9 cellular contexts compared by ENCODE assay signal in the genomic region with DNA sequence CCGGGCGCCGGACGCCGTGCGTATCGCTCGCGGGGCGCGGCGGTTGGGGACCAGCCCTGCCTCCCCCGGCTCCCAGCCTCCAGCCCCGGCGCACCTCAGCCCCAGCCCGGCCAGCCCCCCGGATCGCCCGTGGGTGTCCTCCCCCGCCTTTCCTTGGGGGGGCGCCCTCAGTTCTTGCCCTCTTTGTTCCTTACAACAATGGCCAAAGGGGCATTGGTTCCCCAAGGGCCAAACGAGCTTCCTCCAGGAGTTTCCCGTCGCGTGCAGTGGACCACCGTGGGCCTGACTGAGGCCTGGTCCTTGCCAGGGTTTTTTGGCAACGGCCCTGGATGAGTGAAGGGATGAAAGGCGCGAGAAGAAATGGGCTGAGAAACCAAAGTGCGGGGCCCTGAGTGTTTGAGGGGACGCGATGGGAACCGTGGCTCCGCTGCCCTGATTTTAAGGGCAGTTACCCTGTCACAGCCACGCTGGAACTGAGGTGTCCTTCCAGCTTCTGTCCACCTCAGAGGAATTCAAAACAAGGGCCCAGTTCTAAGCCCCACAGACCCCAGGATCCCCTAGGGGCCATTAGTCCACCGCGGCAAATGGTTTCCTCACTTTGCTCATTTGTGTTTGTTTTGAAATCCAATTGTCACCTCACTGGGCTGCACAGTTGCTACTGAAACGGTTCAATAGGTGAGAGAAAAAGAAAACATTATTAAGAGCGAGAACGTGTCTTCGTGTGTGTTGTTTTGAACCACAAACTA. TPM values are rescaled to one million over a fixed set of nuclear protein-coding genes. Genes with fewer than 3 reads are reported as not detected.
DNase-seq lines count a peak whose midpoint lies in the region; ATAC-seq, FAIRE-seq and TF ChIP-seq lines count a peak whose summit lies in the region.
"Had no signal": no experiment of that assay in that cellular context is flagged by ENCODE, and none has a peak within 500 bp of the region (broad histone marks: within the 10 kb centered on the region; RNA-seq: fewer than 3 reads in every experiment).

No MANE protein-coding gene starts in this region.

- H3K4me1 ChIP-seq in CD4-positive, alpha-beta memory T cell (ENCODE audit: insufficient read depth, low read length): no peaks in the 10 kb centered on the region

- H3K27me3 ChIP-seq in CD4-positive, alpha-beta memory T cell (ENCODE audit: insufficient read depth, low read length): peaks cover 16% of the 10 kb centered on the region

- TF ChIP-seq POLR2A in lower leg skin (IDR thresholded peaks at IDR 0.05): no peak

- no peak overlapping the region for H3K27ac ChIP-seq in CD4-positive, alpha-beta memory T cell (ENCODE audit: low read depth, low read length)

- no peak overlapping the region for H3K4me3 ChIP-seq in CD4-positive, alpha-beta memory T cell (ENCODE audit: low read length in 2 of 2)
- peak overlapping the region; percentile 65 to 82 for H3K4me3 ChIP-seq in cardiac fibroblast (replicated peaks in 1 of 2; ENCODE audit: low read depth in 2 of 2, low read length in 2 of 2)
- peak overlapping the region; percentile 48 for H3K4me3 ChIP-seq in lower leg skin (ENCODE audit: low read depth, poor library complexity, severe bottlenecking)

- H3K4me1 Mint-ChIP-seq in CD4-positive, alpha-beta memory T cell: peaks cover 4 to 17% (median 8%) of the 10 kb centered on the region in 4 donors

- CTCF ChIA-PET in CD4-positive, alpha-beta memory T cell (lab: Charles Lee; ENCODE audit: partially characterized antibody): interaction anchor here (0.6 kb wide), 1 partner anchor 122 kb away, joined by 3 read pairs; no protein-coding TSS in a partner anchor

- no peaks in the 10 kb centered on the region for H3K36me3 Mint-ChIP-seq in CD4-positive, alpha-beta memory T cell
- H3K36me3 Mint-ChIP-seq: naive thymus-derived CD8-positive, alpha-beta T cell had no signal

- POLR2A ChIA-PET in CD4-positive, alpha-beta memory T cell (lab: Charles Lee; ENCODE audit: partially characterized antibody): no interaction called here

- intact Hi-C loops in CD4-positive, alpha-beta memory T cell (cut with micrococcal nuclease): no loop called here
- intact Hi-C loops in lower leg skin (cut with DNase I; ENCODE audit: low total_unique reads): no loop called here

- FAIRE-seq in urothelium cell line (lab: Jason Lieb, UNC): peak; percentile 52

- peak overlapping the region in 1 of 7 donors; percentile 78 for H3K27ac Mint-ChIP-seq in CD4-positive, alpha-beta memory T cell
- H3K27ac Mint-ChIP-seq: naive thymus-derived CD8-positive, alpha-beta T cell had no signal

- no peaks in the 10 kb centered on the region for H3K9me3 Mint-ChIP-seq in CD4-positive, alpha-beta memory T cell
- H3K9me3 Mint-ChIP-seq: naive thymus-derived CD8-positive, alpha-beta T cell had no signal

- peaks cover 34 to 49% of the 10 kb centered on the region in 2 donors for H3K27me3 Mint-ChIP-seq in CD4-positive, alpha-beta memory T cell

- TF ChIP-seq CTCF in cardiac fibroblast (IDR thresholded peaks at IDR 0.05; ENCODE audit: low read depth, low read length): no peak
- no peak for TF ChIP-seq CTCF in lower leg skin (IDR thresholded peaks at IDR 0.05)

- DNase-seq in CD4-positive, alpha-beta memory T cell: no peak
- DNase-seq in HuH-7.5 (ENCODE audit: low spot score): peak; percentile 20
- DNase-seq in cardiac fibroblast (ENCODE audit: low read depth in 2 of 2): peak; percentile 16 to 22
- no peak for DNase-seq in lower leg skin (ENCODE audit: low spot score in 2 of 2)
- peak; percentile 78 for DNase-seq in urothelium cell line (ENCODE audit: low spot score)
- no peak for DNase-seq in middle frontal gyrus (ENCODE audit: extremely low spot score, low spot score)

- peak overlapping the region in 6 of 8 donors; percentile 18 to 53 (median 39) for H3K4me3 Mint-ChIP-seq in CD4-positive, alpha-beta memory T cell

- 22% methylated on average over 39 to 41 of the region's 41 CpGs for WGBS in lower leg skin, 2 donors

- ATAC-seq in HG03139 (IDR thresholded peaks at IDR 0.05; ENCODE audit: unreplicated experiment) (no peak), GM19395 (IDR thresholded peaks at IDR 0.05; ENCODE audit: unreplicated experiment) (no peak)
- ATAC-seq: naive thymus-derived CD8-positive, alpha-beta T cell had no signal

- no peaks in the 10 kb centered on the region for H3K36me3 ChIP-seq in CD4-positive, alpha-beta memory T cell (ENCODE audit: insufficient read depth, low read length)

- H3K9me3 ChIP-seq in CD4-positive, alpha-beta memory T cell (ENCODE audit: control insufficient read depth in 1 of 2, low read length in 2 of 2): no peaks in the 10 kb centered on the region

RNA-seq across cellular contexts. Expression of a gene that starts 1.4 kb away (rescaled TPM):
- total RNA-seq in CD4-positive, alpha-beta memory T cell: 1 to 10 TPM; 4.8 to 5.5 TPM
- polyA plus RNA-seq in CD4-positive, alpha-beta memory T cell: 1 to 10 TPM; 4.6 to 5.6 TPM
- 10 to 100 TPM; 11.0 to 15.4 (median 12.8) TPM for total RNA-seq in lower leg skin

Comparison
In these comparisons a context has a peak if more than half of its experiments do, and no peak if none do; other contexts are left out.
1. DNase-seq: peak in HuH-7.5 (single experiment), cardiac fibroblast (2 of 2) and urothelium cell line (single experiment); none in CD4-positive, alpha-beta memory T cell (0 of 5), lower leg skin (0 of 2) and middle frontal gyrus (single experiment).
2. H3K4me3 ChIP-seq: peak in cardiac fibroblast (2 of 2) and lower leg skin (single experiment); none in CD4-positive, alpha-beta memory T cell (0 of 2).